In the genomic region with DNA sequence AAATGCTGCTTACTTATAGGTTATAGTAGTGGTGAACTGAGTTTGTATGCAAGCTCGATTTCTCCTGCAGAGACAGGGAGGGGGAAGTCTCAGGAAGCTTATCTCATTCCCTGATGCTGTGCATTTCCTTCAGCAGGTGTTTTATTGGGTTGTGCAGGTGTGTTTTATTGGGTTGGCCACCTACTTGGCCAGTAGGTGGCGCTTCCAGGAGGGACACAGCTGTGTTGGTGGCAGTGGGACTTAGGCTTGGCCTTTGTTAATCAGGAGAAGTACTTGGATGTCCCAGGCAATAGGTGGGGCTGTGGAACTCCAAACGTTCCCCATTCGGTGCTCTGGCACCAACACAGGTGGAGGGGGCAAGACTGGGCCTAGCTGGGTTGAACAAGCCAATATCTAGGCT, we compare ENCODE assay signal across 2 cellular contexts.
TF ChIP-seq lines count a peak whose summit lies in the region.

No MANE protein-coding gene starts in this region.

TF ChIP-seq in SK-N-SH, 30 proteins besides CTCF, POLR2A, EP300 and RAD21 (continued from another document):
- TF ChIP-seq, protein P1, sequence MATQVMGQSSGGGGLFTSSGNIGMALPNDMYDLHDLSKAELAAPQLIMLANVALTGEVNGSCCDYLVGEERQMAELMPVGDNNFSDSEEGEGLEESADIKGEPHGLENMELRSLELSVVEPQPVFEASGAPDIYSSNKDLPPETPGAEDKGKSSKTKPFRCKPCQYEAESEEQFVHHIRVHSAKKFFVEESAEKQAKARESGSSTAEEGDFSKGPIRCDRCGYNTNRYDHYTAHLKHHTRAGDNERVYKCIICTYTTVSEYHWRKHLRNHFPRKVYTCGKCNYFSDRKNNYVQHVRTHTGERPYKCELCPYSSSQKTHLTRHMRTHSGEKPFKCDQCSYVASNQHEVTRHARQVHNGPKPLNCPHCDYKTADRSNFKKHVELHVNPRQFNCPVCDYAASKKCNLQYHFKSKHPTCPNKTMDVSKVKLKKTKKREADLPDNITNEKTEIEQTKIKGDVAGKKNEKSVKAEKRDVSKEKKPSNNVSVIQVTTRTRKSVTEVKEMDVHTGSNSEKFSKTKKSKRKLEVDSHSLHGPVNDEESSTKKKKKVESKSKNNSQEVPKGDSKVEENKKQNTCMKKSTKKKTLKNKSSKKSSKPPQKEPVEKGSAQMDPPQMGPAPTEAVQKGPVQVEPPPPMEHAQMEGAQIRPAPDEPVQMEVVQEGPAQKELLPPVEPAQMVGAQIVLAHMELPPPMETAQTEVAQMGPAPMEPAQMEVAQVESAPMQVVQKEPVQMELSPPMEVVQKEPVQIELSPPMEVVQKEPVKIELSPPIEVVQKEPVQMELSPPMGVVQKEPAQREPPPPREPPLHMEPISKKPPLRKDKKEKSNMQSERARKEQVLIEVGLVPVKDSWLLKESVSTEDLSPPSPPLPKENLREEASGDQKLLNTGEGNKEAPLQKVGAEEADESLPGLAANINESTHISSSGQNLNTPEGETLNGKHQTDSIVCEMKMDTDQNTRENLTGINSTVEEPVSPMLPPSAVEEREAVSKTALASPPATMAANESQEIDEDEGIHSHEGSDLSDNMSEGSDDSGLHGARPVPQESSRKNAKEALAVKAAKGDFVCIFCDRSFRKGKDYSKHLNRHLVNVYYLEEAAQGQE (IDR thresholded peaks at IDR 0.05; ENCODE audit: low read depth, low read length): no peak
- TF ChIP-seq, protein P2, sequence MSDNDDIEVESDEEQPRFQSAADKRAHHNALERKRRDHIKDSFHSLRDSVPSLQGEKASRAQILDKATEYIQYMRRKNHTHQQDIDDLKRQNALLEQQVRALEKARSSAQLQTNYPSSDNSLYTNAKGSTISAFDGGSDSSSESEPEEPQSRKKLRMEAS (IDR thresholded peaks at IDR 0.05; ENCODE audit: low read depth): no peak
- no peak for TF ChIP-seq TCF12 (IDR thresholded peaks at IDR 0.05)
- TF ChIP-seq ELF1 (IDR thresholded peaks at IDR 0.05): no peak
- TF ChIP-seq GABPA (IDR thresholded peaks at IDR 0.05; ENCODE audit: low read depth): no peak
- no peak for TF ChIP-seq GATA2 (CRISPR knock-in tag; IDR thresholded peaks at IDR 0.05)

TF ChIP-seq in SK-N-SH treated with all-trans-retinoic acid at 6 μM for 48 hours, 23 proteins besides CTCF, POLR2A, EP300 and RAD21:
- TF ChIP-seq, protein P3, sequence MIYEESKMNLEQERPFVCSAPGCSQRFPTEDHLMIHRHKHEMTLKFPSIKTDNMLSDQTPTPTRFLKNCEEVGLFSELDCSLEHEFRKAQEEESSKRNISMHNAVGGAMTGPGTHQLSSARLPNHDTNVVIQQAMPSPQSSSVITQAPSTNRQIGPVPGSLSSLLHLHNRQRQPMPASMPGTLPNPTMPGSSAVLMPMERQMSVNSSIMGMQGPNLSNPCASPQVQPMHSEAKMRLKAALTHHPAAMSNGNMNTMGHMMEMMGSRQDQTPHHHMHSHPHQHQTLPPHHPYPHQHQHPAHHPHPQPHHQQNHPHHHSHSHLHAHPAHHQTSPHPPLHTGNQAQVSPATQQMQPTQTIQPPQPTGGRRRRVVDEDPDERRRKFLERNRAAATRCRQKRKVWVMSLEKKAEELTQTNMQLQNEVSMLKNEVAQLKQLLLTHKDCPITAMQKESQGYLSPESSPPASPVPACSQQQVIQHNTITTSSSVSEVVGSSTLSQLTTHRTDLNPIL (CRISPR knock-in tag; IDR thresholded peaks at IDR 0.05; ENCODE audit: low read depth): no peak
- TF ChIP-seq ESRRG (CRISPR knock-in tag; IDR thresholded peaks at IDR 0.05) (no peak), ZFP3 (CRISPR knock-in tag; IDR thresholded peaks at IDR 0.05) (no peak), ISL1 (CRISPR knock-in tag; IDR thresholded peaks at IDR 0.05) (no peak), ZNF8 (CRISPR knock-in tag; IDR thresholded peaks at IDR 0.05) (no peak), ZNF565 (CRISPR knock-in tag; conservative IDR thresholded peaks at IDR 0.05; ENCODE audit: low read depth) (no peak), ZNF70 (CRISPR knock-in tag; IDR thresholded peaks at IDR 0.05) (no peak), ZFP30 (CRISPR knock-in tag; IDR thresholded peaks at IDR 0.05) (no peak), ZC3H10 (CRISPR knock-in tag; IDR thresholded peaks at IDR 0.05) (no peak), GLIS3 (CRISPR knock-in tag; IDR thresholded peaks at IDR 0.05) (no peak), OSR1 (CRISPR knock-in tag; IDR thresholded peaks at IDR 0.05) (no peak), CSDC2 (CRISPR knock-in tag; IDR thresholded peaks at IDR 0.05) (no peak), PPARA (CRISPR knock-in tag; IDR thresholded peaks at IDR 0.05; ENCODE audit: borderline replicate concordance) (no peak), ARNTL (CRISPR knock-in tag; IDR thresholded peaks at IDR 0.05; ENCODE audit: borderline replicate concordance, low read depth) (no peak), TCF4 (CRISPR knock-in tag; IDR thresholded peaks at IDR 0.05; ENCODE audit: borderline replicate concordance) (no peak), TOX (CRISPR knock-in tag; IDR thresholded peaks at IDR 0.05; ENCODE audit: borderline replicate concordance) (no peak), SNAI2 (CRISPR knock-in tag; IDR thresholded peaks at IDR 0.05) (no peak)
- TF ChIP-seq, protein P4, sequence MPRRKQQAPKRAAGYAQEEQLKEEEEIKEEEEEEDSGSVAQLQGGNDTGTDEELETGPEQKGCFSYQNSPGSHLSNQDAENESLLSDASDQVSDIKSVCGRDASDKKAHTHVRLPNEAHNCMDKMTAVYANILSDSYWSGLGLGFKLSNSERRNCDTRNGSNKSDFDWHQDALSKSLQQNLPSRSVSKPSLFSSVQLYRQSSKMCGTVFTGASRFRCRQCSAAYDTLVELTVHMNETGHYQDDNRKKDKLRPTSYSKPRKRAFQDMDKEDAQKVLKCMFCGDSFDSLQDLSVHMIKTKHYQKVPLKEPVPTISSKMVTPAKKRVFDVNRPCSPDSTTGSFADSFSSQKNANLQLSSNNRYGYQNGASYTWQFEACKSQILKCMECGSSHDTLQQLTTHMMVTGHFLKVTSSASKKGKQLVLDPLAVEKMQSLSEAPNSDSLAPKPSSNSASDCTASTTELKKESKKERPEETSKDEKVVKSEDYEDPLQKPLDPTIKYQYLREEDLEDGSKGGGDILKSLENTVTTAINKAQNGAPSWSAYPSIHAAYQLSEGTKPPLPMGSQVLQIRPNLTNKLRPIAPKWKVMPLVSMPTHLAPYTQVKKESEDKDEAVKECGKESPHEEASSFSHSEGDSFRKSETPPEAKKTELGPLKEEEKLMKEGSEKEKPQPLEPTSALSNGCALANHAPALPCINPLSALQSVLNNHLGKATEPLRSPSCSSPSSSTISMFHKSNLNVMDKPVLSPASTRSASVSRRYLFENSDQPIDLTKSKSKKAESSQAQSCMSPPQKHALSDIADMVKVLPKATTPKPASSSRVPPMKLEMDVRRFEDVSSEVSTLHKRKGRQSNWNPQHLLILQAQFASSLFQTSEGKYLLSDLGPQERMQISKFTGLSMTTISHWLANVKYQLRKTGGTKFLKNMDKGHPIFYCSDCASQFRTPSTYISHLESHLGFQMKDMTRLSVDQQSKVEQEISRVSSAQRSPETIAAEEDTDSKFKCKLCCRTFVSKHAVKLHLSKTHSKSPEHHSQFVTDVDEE (CRISPR knock-in tag; IDR thresholded peaks at IDR 0.05): no peak
- TF ChIP-seq, protein P5, sequence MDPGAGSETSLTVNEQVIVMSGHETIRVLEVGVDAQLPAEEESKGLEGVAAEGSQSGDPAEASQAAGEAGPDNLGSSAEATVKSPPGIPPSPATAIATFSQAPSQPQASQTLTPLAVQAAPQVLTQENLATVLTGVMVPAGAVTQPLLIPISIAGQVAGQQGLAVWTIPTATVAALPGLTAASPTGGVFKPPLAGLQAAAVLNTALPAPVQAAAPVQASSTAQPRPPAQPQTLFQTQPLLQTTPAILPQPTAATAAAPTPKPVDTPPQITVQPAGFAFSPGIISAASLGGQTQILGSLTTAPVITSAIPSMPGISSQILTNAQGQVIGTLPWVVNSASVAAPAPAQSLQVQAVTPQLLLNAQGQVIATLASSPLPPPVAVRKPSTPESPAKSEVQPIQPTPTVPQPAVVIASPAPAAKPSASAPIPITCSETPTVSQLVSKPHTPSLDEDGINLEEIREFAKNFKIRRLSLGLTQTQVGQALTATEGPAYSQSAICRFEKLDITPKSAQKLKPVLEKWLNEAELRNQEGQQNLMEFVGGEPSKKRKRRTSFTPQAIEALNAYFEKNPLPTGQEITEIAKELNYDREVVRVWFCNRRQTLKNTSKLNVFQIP (CRISPR knock-in tag; IDR thresholded peaks at IDR 0.05; ENCODE audit: borderline replicate concordance, low read depth): no peak
- TF ChIP-seq, protein P6, sequence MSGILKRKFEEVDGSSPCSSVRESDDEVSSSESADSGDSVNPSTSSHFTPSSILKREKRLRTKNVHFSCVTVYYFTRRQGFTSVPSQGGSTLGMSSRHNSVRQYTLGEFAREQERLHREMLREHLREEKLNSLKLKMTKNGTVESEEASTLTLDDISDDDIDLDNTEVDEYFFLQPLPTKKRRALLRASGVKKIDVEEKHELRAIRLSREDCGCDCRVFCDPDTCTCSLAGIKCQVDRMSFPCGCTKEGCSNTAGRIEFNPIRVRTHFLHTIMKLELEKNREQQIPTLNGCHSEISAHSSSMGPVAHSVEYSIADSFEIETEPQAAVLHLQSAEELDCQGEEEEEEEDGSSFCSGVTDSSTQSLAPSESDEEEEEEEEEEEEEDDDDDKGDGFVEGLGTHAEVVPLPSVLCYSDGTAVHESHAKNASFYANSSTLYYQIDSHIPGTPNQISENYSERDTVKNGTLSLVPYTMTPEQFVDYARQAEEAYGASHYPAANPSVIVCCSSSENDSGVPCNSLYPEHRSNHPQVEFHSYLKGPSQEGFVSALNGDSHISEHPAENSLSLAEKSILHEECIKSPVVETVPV (CRISPR knock-in tag; IDR thresholded peaks at IDR 0.05): no peak
